ENCODE assay signal across 20 cellular contexts in genomic region chr5:95988877-95989276, GRCh38. TPM values are rescaled to one million over a fixed set of nuclear protein-coding genes. Genes with fewer than 3 reads are reported as not detected.
DNase-seq lines count a peak whose midpoint lies in the region; ATAC-seq and TF ChIP-seq lines count a peak whose summit lies in the region.
"Had no signal": no experiment of that assay in that cellular context is flagged by ENCODE, and none has a peak within 500 bp of the region (broad histone marks: within the 10 kb centered on the region; RNA-seq: fewer than 3 reads in every experiment).

No MANE protein-coding gene starts in this region.

- H3K9me3 ChIP-seq in right lobe of liver = no peaks in the 10 kb centered on the region
- H3K9me3 ChIP-seq in tibial artery = no peaks in the 10 kb centered on the region
- no peaks in the 10 kb centered on the region for H3K9me3 ChIP-seq in CD8-positive, alpha-beta T cell (ENCODE audit: low read length)
- H3K9me3 ChIP-seq in BE2C = no peaks in the 10 kb centered on the region

- no peak for TF ChIP-seq CTCF in VCaP (conservative IDR thresholded peaks at IDR 0.05)
- no peak for TF ChIP-seq CTCF in dorsolateral prefrontal cortex (IDR thresholded peaks at IDR 0.05 in 54 of 56, conservative IDR thresholded peaks at IDR 0.05 in 2 of 56; ENCODE audit: low read depth in 1 of 56, partially characterized antibody in 56 of 56)
- TF ChIP-seq CTCF in right lobe of liver (IDR thresholded peaks at IDR 0.05) = no peak
- TF ChIP-seq CTCF in tibial artery (IDR thresholded peaks at IDR 0.05) = no peak
- TF ChIP-seq CTCF in CD8-positive, alpha-beta T cell (IDR thresholded peaks at IDR 0.05) = no peak
- TF ChIP-seq CTCF in BE2C (IDR thresholded peaks at IDR 0.05; ENCODE audit: low read depth, low read length) = no peak

- intact Hi-C loops in dorsolateral prefrontal cortex (cut with DNase I) (no loop called here), right lobe of liver (cut with DNase I) (no loop called here), tibial artery (cut with DNase I; ENCODE audit: low total_unique reads) (no loop called here), posterior vena cava (cut with DNase I) (no loop called here)
- intact Hi-C loops in CD8-positive, alpha-beta T cell (cut with DNase I, micrococcal nuclease) = loop anchor here in 1 of 2 experiments (5.0 kb wide), 1 partner anchor 37 kb away; no protein-coding TSS in a partner anchor

- no peak overlapping the region for H3K4me3 ChIP-seq in dorsolateral prefrontal cortex
- H3K4me3 ChIP-seq in right lobe of liver = no peak overlapping the region
- H3K4me3 ChIP-seq in tibial artery = no peak overlapping the region
- H3K4me3 ChIP-seq in CD8-positive, alpha-beta T cell (ENCODE audit: low read depth, low read length) = no peak overlapping the region
- no peak overlapping the region for H3K4me3 ChIP-seq in BE2C (ENCODE audit: low read depth, low read length)
- H3K4me3 ChIP-seq: GM23248, K562 had no signal

- H3K27ac ChIP-seq in VCaP = peak overlapping the region; percentile 86
- H3K27ac ChIP-seq in dorsolateral prefrontal cortex = peak overlapping the region in 44 of 59 donors; percentile 6 to 83 (median 64)
- H3K27ac ChIP-seq in right lobe of liver = peak overlapping the region; percentile 36 to 82 (median 68)
- H3K27ac ChIP-seq in tibial artery = peak overlapping the region; percentile 44 to 75
- no peak overlapping the region for H3K27ac ChIP-seq in CD8-positive, alpha-beta T cell (ENCODE audit: low read depth, low read length)
- H3K27ac ChIP-seq: GM23248, HL-60 had no signal

- POLR2A ChIA-PET in CD8-positive, alpha-beta T cell (lab: Charles Lee) = interaction anchor here (0.6 to 1.5 kb wide), 2 partner anchors 12 to 135 kb away, joined by 3 to 4 read pairs; no protein-coding TSS in a partner anchor

- peaks cover 0 to 57% (median 10%) of the 10 kb centered on the region in 4 donors for H3K4me1 ChIP-seq in right lobe of liver
- H3K4me1 ChIP-seq in tibial artery = peaks cover 0 to 46% (median 11%) of the 10 kb centered on the region in 4 donors
- H3K4me1 ChIP-seq in CD8-positive, alpha-beta T cell (ENCODE audit: insufficient read depth, low read length) = no peaks in the 10 kb centered on the region
- no peaks in the 10 kb centered on the region; the same call in 1 of the 2 replicates for H3K4me1 ChIP-seq in BE2C

- H3K27me3 ChIP-seq in dorsolateral prefrontal cortex (no peaks in the 10 kb centered on the region), right lobe of liver (no peaks in the 10 kb centered on the region), tibial artery (no peaks in the 10 kb centered on the region), BE2C (no peaks in the 10 kb centered on the region)
- no peaks in the 10 kb centered on the region for H3K27me3 ChIP-seq in CD8-positive, alpha-beta T cell (ENCODE audit: insufficient read depth, low read length)

- H3K36me3 Mint-ChIP-seq in CD8-positive, alpha-beta T cell = no peaks in the 10 kb centered on the region
- H3K36me3 Mint-ChIP-seq: CD8-positive, alpha-beta memory T cell had no signal

- CTCF ChIA-PET in CD8-positive, alpha-beta T cell (lab: Charles Lee) = interaction anchor here (0.5 kb wide), 1 partner anchor 64 kb away, joined by 3 read pairs; no protein-coding TSS in a partner anchor

- no peaks in the 10 kb centered on the region for H3K9me3 Mint-ChIP-seq in CD8-positive, alpha-beta T cell
- H3K9me3 Mint-ChIP-seq: CD8-positive, alpha-beta memory T cell had no signal

- no peak overlapping the region for H3K4me3 Mint-ChIP-seq in CD8-positive, alpha-beta T cell
- H3K4me3 Mint-ChIP-seq: CD8-positive, alpha-beta memory T cell had no signal

- H3K4me1 Mint-ChIP-seq in CD8-positive, alpha-beta T cell (ENCODE audit: low read depth) = no peaks in the 10 kb centered on the region
- H3K4me1 Mint-ChIP-seq: CD8-positive, alpha-beta memory T cell had no signal

- no peak overlapping the region for H3K27ac Mint-ChIP-seq in CD8-positive, alpha-beta T cell
- H3K27ac Mint-ChIP-seq: CD8-positive, alpha-beta memory T cell had no signal

- peak; percentile 45 to 69 (median 59) for ATAC-seq in right lobe of liver
- no peak for ATAC-seq in CD8-positive, alpha-beta T cell
- ATAC-seq: K562, PC-3 had no signal

- TF ChIP-seq POLR2A in right lobe of liver (IDR thresholded peaks at IDR 0.05) = no peak

- WGBS in right lobe of liver (ENCODE audit: insufficient coverage, low coverage, low lambda C conversion rate, missing lambda C conversion rate) = 18% methylated on average over 3 of the region's 3 CpGs

- H3K36me3 ChIP-seq in right lobe of liver (no peaks in the 10 kb centered on the region), tibial artery (no peaks in the 10 kb centered on the region), BE2C (no peaks in the 10 kb centered on the region)
- no peaks in the 10 kb centered on the region for H3K36me3 ChIP-seq in CD8-positive, alpha-beta T cell (ENCODE audit: insufficient read depth, low read length)

- no peak for DNase-seq in dorsolateral prefrontal cortex
- no peak for DNase-seq in right lobe of liver
- no peak for DNase-seq in tibial artery
- DNase-seq in posterior vena cava (ENCODE audit: low spot score) = no peak
- DNase-seq in CD8-positive, alpha-beta T cell = no peak
- no peak for DNase-seq in BE2C
- DNase-seq: CD8-positive, alpha-beta memory T cell; DND-41; GM23248; HCEC 1CT; MV-4-11; NCI-H1436 treated with DMSO at 0.1 percent for 48 hours; NCI-H2029 treated with DMSO at 0.1 percent for 48 hours; NCI-H2171 treated with DMSO at 0.1 percent for 48 hours; NCI-H446 treated with DMSO at 0.1 percent for 48 hours; NCI-H748 treated with DMSO at 0.1 percent for 48 hours; PC-3 had no signal

- H3K27me3 Mint-ChIP-seq in CD8-positive, alpha-beta T cell (ENCODE audit: low read depth) = peaks cover 2% of the 10 kb centered on the region

RNA-seq across cellular contexts. Expression of gene ELL2, which starts 27.2 kb away (rescaled TPM):
- total RNA-seq in dorsolateral prefrontal cortex (100 to 1,000 TPM in 33 of 120 experiments, 10 to 100 TPM in 87; 53.4 to 211 (median 88.7) TPM), right lobe of liver (10 to 100 TPM; 74.3 to 96.4 (median 84.5) TPM), posterior vena cava (100 to 1,000 TPM in 1 of 2 donors, 10 to 100 TPM in 1; 69.8 to 135 TPM)
- 100 to 1,000 TPM; 189 to 200 TPM for total RNA-seq in CD8-positive, alpha-beta T cell
- 0.32 TPM for polyA plus RNA-seq in BE2C (2012; ENCODE audit: insufficient read depth, insufficient read length, low read depth)
